ENCODE assay signal across 20 cellular contexts in the genomic region with DNA sequence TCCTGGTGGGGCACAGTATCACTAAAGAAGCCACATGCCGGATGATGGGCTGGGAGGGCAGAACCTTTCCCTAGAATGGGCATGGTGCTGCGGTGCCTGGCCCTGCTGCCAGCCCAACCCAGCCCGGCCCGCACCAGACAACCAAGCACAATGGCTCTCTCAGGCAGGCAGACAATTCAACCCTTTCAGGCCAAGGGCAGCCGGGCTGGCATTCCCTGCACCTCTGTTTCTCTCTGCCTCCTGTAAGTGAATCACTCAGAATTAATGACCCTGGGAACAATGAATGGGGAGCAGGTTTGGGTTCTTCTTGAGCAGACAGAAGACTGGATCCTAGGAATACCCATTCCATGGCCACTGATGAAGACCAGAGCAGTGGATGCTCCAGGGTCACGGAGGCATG. TPM values are rescaled to one million over a fixed set of nuclear protein-coding genes. Genes with fewer than 3 reads are reported as not detected.
DNase-seq lines count a peak whose midpoint lies in the region; TF ChIP-seq lines count a peak whose summit lies in the region.
"Had no signal": no experiment of that assay in that cellular context is flagged by ENCODE, and none has a peak within 500 bp of the region (broad histone marks: within the 10 kb centered on the region; RNA-seq: fewer than 3 reads in every experiment).

No MANE protein-coding gene starts in this region.

- intact Hi-C loops in testis (cut with DNase I; ENCODE audit: low total_unique reads), result no loop called here

- no peaks in the 10 kb centered on the region for H3K4me1 ChIP-seq in testis
- H3K4me1 ChIP-seq: colonic mucosa, SJCRH30, uterus had no signal

- no peaks in the 10 kb centered on the region for H3K9me3 ChIP-seq in testis
- H3K9me3 ChIP-seq: colonic mucosa had no signal

- H3K4me3 ChIP-seq in testis, result no peak overlapping the region
- H3K4me3 ChIP-seq: colonic mucosa, heart left ventricle, K562, SJCRH30, uterus had no signal

- CTCF ChIA-PET in RWPE1 (lab: Yijun Ruan, JAX), result interaction anchor here (0.6 to 0.9 kb wide), 2 partner anchors 31 to 48 kb away, joined by 4 read pairs; no protein-coding TSS in a partner anchor

- H3K27ac ChIP-seq in RWPE1 (peak overlapping the region; percentile 47; the same call in 1 of the 2 replicates), cingulate gyrus (ENCODE audit: low read depth, low read length) (peak overlapping the region; percentile 70), testis (no peak overlapping the region)
- H3K27ac ChIP-seq: colonic mucosa, heart left ventricle, SJCRH30, uterus had no signal

- H3K27me3 ChIP-seq in testis, result no peaks in the 10 kb centered on the region
- H3K27me3 ChIP-seq: colonic mucosa, heart left ventricle, uterus had no signal

- no peak for TF ChIP-seq POLR2A in testis (IDR thresholded peaks at IDR 0.05)

- no peaks in the 10 kb centered on the region for H3K36me3 ChIP-seq in testis (ENCODE audit: low read depth, missing control alignments)
- H3K36me3 ChIP-seq: colonic mucosa, heart left ventricle, SJCRH30, uterus had no signal

- POLR2A ChIA-PET in RWPE1 (lab: Yijun Ruan, JAX; ENCODE audit: low non-redundant PET), result no interaction called here

- TF ChIP-seq CTCF in RWPE1 (conservative IDR thresholded peaks at IDR 0.05; ENCODE audit: low read depth) (no peak), testis (IDR thresholded peaks at IDR 0.05) (no peak)

- DNase-seq in RWPE1 (ENCODE audit: low spot score) (no peak), kidney tubule cell (ENCODE audit: low spot score) (peak; percentile 11), renal cortical epithelial cell (ENCODE audit: low read depth) (peak; percentile 73), testis (no peak), NCI-H1930 (lab: John Stamatoyannopoulos, UW) (no peak), SHP77 treated with DMSO at 0.1 percent for 48 hours (lab: John Stamatoyannopoulos, UW) (no peak), DMS114 treated with DMSO at 0.1 percent for 48 hours (lab: John Stamatoyannopoulos, UW; ENCODE audit: unreplicated experiment) (no peak)
- DNase-seq: activated CD4-positive, alpha-beta T cell treated with anti-CD3 and anti-CD28 coated beads for 1 hour; activated T-cell treated with anti-CD3 and anti-CD28 coated beads, Interleukin-2, amount 50 U/mL, for 4 hours; colonic mucosa; COR-L47; DMS79 treated with DMSO at 0.1 percent for 48 hours; endodermal cell; heart left ventricle; NCI-H1436; NCI-H524; SJCRH30; uterus had no signal

- WGBS in testis, 2 donors, result 80 to 91% methylated on average over 5 to 6 of the region's 6 CpGs

RNA-seq across cellular contexts. Expression of a gene that starts 41.0 kb away (rescaled TPM):
- 34.0 and 42.0 TPM in 2 replicates for total RNA-seq in renal cortical epithelial cell
- total RNA-seq in testis, result 1 to 10 TPM; 5.6 to 8.5 TPM
- polyA plus RNA-seq in testis (ENCODE audit: insufficient read depth, low read depth, low replicate concordance), result 5.0 TPM

Comparison
In these comparisons a context has a peak if more than half of its experiments do, and no peak if none do; other contexts are left out.
1. DNase-seq: peak in kidney tubule cell (single experiment) and renal cortical epithelial cell (single experiment); none in RWPE1 (single experiment), testis (single experiment), NCI-H1930 (0 of 2), SHP77 treated with DMSO at 0.1 percent for 48 hours (single experiment) and DMS114 treated with DMSO at 0.1 percent for 48 hours (single experiment).
2. H3K27ac ChIP-seq: peak in RWPE1 (single experiment) and cingulate gyrus (single experiment); none in testis (0 of 2).